ENCODE assay signal across 1 cellular context in genomic region chr7:100372256-100372655, GRCh38.
TF ChIP-seq lines count a peak whose summit lies in the region.

No MANE protein-coding gene starts in this region.

TF ChIP-seq in HEK293, 187 proteins besides CTCF, POLR2A, EP300 and RAD21 (continued from another document and continues in another):
- TF ChIP-seq, protein P1, sequence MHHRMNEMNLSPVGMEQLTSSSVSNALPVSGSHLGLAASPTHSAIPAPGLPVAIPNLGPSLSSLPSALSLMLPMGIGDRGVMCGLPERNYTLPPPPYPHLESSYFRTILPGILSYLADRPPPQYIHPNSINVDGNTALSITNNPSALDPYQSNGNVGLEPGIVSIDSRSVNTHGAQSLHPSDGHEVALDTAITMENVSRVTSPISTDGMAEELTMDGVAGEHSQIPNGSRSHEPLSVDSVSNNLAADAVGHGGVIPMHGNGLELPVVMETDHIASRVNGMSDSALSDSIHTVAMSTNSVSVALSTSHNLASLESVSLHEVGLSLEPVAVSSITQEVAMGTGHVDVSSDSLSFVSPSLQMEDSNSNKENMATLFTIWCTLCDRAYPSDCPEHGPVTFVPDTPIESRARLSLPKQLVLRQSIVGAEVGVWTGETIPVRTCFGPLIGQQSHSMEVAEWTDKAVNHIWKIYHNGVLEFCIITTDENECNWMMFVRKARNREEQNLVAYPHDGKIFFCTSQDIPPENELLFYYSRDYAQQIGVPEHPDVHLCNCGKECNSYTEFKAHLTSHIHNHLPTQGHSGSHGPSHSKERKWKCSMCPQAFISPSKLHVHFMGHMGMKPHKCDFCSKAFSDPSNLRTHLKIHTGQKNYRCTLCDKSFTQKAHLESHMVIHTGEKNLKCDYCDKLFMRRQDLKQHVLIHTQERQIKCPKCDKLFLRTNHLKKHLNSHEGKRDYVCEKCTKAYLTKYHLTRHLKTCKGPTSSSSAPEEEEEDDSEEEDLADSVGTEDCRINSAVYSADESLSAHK (tag by site-specific recombination; IDR thresholded peaks at IDR 0.05) = no peak
- TF ChIP-seq ZNF341 (tag by site-specific recombination; IDR thresholded peaks at IDR 0.05; ENCODE audit: low read depth) = no peak
- no peak for TF ChIP-seq ZNF513 (tag by site-specific recombination; IDR thresholded peaks at IDR 0.05)
- peak; percentile 92 for TF ChIP-seq ZFHX2 (tag by site-specific recombination; conservative IDR thresholded peaks at IDR 0.05)
- TF ChIP-seq ZNF670 (tag by site-specific recombination; IDR thresholded peaks at IDR 0.05; ENCODE audit: low read depth) = no peak
- TF ChIP-seq MZF1 (tag by site-specific recombination; IDR thresholded peaks at IDR 0.05; ENCODE audit: borderline replicate concordance) = no peak
- TF ChIP-seq ZNF610 (tag by site-specific recombination; IDR thresholded peaks at IDR 0.05; ENCODE audit: borderline replicate concordance) = no peak
- no peak for TF ChIP-seq ZNF2 (tag by site-specific recombination; IDR thresholded peaks at IDR 0.05)
- TF ChIP-seq ZNF398 (tag by site-specific recombination; IDR thresholded peaks at IDR 0.05) = peak; percentile 64
- TF ChIP-seq ZNF785 (tag by site-specific recombination; IDR thresholded peaks at IDR 0.05) = no peak
- TF ChIP-seq ZNF221 (tag by site-specific recombination; IDR thresholded peaks at IDR 0.05; ENCODE audit: borderline replicate concordance) = no peak
- no peak for TF ChIP-seq ZNF138 (tag by site-specific recombination; IDR thresholded peaks at IDR 0.05; ENCODE audit: borderline replicate concordance)
- 0 out of 2 replicates have a peak, but pooled peaks have one; percentile 10 for TF ChIP-seq ZNF629 (tag by site-specific recombination; IDR thresholded peaks at IDR 0.05)
- no peak for TF ChIP-seq ZNF623 (tag by site-specific recombination; IDR thresholded peaks at IDR 0.05)
- no peak for TF ChIP-seq ZFP41 (tag by site-specific recombination; IDR thresholded peaks at IDR 0.05; ENCODE audit: borderline replicate concordance)
- no peak for TF ChIP-seq ZNF514 (tag by site-specific recombination; IDR thresholded peaks at IDR 0.05)
- TF ChIP-seq ZNF518A (tag by site-specific recombination; conservative IDR thresholded peaks at IDR 0.05; ENCODE audit: low read depth) = 0 out of 2 replicates have a peak, but pooled peaks have one; percentile 13
- TF ChIP-seq EGR2 (tag by site-specific recombination; IDR thresholded peaks at IDR 0.05; ENCODE audit: low read depth) = peak; percentile 85
- TF ChIP-seq HOXD13 (CRISPR knock-in tag; IDR thresholded peaks at IDR 0.05; ENCODE audit: borderline replicate concordance) = no peak
- TF ChIP-seq ZNF132 (tag by site-specific recombination; IDR thresholded peaks at IDR 0.05; ENCODE audit: borderline replicate concordance) = no peak
- TF ChIP-seq ZNF501 (tag by site-specific recombination; IDR thresholded peaks at IDR 0.05) = no peak
- no peak for TF ChIP-seq ZNF175 (tag by site-specific recombination; IDR thresholded peaks at IDR 0.05)
- no peak for TF ChIP-seq ZSCAN5A (tag by site-specific recombination; IDR thresholded peaks at IDR 0.05)
- no peak for TF ChIP-seq ZNF239 (tag by site-specific recombination; IDR thresholded peaks at IDR 0.05)
- peak; percentile 56 for TF ChIP-seq ZBTB20 (tag by site-specific recombination; IDR thresholded peaks at IDR 0.05)
- 0 out of 2 replicates have a peak, but pooled peaks have one; percentile 41 for TF ChIP-seq PATZ1 (tag by site-specific recombination; IDR thresholded peaks at IDR 0.05)
- no peak for TF ChIP-seq ZBTB44 (tag by site-specific recombination; IDR thresholded peaks at IDR 0.05)
- TF ChIP-seq ZNF248 (tag by site-specific recombination; IDR thresholded peaks at IDR 0.05) = no peak
- TF ChIP-seq YY1 (tag by site-specific recombination; IDR thresholded peaks at IDR 0.05) = no peak
- TF ChIP-seq, protein P2, sequence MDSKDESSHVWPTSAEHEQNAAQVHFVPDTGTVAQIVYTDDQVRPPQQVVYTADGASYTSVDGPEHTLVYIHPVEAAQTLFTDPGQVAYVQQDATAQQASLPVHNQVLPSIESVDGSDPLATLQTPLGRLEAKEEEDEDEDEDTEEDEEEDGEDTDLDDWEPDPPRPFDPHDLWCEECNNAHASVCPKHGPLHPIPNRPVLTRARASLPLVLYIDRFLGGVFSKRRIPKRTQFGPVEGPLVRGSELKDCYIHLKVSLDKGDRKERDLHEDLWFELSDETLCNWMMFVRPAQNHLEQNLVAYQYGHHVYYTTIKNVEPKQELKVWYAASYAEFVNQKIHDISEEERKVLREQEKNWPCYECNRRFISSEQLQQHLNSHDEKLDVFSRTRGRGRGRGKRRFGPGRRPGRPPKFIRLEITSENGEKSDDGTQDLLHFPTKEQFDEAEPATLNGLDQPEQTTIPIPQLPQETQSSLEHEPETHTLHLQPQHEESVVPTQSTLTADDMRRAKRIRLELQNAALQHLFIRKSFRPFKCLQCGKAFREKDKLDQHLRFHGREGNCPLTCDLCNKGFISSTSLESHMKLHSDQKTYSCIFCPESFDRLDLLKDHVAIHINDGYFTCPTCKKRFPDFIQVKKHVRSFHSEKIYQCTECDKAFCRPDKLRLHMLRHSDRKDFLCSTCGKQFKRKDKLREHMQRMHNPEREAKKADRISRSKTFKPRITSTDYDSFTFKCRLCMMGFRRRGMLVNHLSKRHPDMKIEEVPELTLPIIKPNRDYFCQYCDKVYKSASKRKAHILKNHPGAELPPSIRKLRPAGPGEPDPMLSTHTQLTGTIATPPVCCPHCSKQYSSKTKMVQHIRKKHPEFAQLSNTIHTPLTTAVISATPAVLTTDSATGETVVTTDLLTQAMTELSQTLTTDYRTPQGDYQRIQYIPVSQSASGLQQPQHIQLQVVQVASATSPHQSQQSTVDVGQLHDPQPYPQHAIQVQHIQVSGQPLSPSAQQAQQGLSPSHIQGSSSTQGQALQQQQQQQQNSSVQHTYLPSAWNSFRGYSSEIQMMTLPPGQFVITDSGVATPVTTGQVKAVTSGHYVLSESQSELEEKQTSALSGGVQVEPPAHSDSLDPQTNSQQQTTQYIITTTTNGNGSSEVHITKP (tag by site-specific recombination; IDR thresholded peaks at IDR 0.05) = peak; percentile 53
- TF ChIP-seq, protein P3, sequence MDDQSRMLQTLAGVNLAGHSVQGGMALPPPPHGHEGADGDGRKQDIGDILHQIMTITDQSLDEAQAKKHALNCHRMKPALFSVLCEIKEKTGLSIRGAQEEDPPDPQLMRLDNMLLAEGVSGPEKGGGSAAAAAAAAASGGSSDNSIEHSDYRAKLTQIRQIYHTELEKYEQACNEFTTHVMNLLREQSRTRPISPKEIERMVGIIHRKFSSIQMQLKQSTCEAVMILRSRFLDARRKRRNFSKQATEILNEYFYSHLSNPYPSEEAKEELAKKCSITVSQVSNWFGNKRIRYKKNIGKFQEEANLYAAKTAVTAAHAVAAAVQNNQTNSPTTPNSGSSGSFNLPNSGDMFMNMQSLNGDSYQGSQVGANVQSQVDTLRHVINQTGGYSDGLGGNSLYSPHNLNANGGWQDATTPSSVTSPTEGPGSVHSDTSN (CRISPR knock-in tag; IDR thresholded peaks at IDR 0.05) = no peak
- no peak for TF ChIP-seq ZNF658 (tag by site-specific recombination; IDR thresholded peaks at IDR 0.05)
- no peak for TF ChIP-seq ZNF555 (tag by site-specific recombination; conservative IDR thresholded peaks at IDR 0.05)
- TF ChIP-seq ZNF335 (tag by site-specific recombination; conservative IDR thresholded peaks at IDR 0.05) = 0 out of 2 replicates have a peak, but pooled peaks have one; percentile 58
